ENCODE assay signal across 10 cellular contexts in genomic region chr2:36539631-36540030, GRCh38. TPM values are rescaled to one million over a fixed set of nuclear protein-coding genes. Genes with fewer than 3 reads are reported as not detected.
DNase-seq lines count a peak whose midpoint lies in the region; ATAC-seq and TF ChIP-seq lines count a peak whose summit lies in the region.
"Had no signal": no experiment of that assay in that cellular context is flagged by ENCODE, and none has a peak within 500 bp of the region (broad histone marks: within the 10 kb centered on the region; RNA-seq: fewer than 3 reads in every experiment).

No MANE protein-coding gene starts in this region.

- TF ChIP-seq CTCF in RWPE2 (IDR thresholded peaks at IDR 0.05; ENCODE audit: poor library complexity, severe bottlenecking), result no peak

- no peak overlapping the region for H3K4me3 ChIP-seq in RWPE2 (ENCODE audit: severe bottlenecking)

- H3K36me3 ChIP-seq in RWPE2 (ENCODE audit: low read depth), result peaks cover 89% of the 10 kb centered on the region

- H3K9me3 ChIP-seq in RWPE2 (ENCODE audit: severe bottlenecking), result no peaks in the 10 kb centered on the region

- no peaks in the 10 kb centered on the region for H3K4me1 ChIP-seq in RWPE2 (ENCODE audit: insufficient read depth, poor library complexity, severe bottlenecking)

- DNase-seq in Daoy (ENCODE audit: low read depth), result peak; percentile 20
- no peak for DNase-seq in RWPE2 (ENCODE audit: low spot score)
- DNase-seq in effector CD4-positive, alpha-beta T cell, result no peak
- no peak for DNase-seq in ecto neural progenitor cell (ENCODE audit: low spot score)
- DNase-seq in stimulated activated CD4-positive, alpha-beta T cell treated with anti-CD3 and anti-CD28 coated beads, Interleukin-4, amount 100 ng/mL, for 1 hour, result no peak
- no peak for DNase-seq in activated T-cell treated with anti-CD3 and anti-CD28 coated beads for 4 hours
- DNase-seq: naive thymus-derived CD8-positive, alpha-beta T cell had no signal

- peak overlapping the region; percentile 8 for H3K27ac ChIP-seq in RWPE2 (ENCODE audit: poor library complexity, severe bottlenecking)
- H3K27ac ChIP-seq: C4-2B had no signal

- H3K27me3 ChIP-seq in RWPE2 (ENCODE audit: insufficient read depth, poor library complexity, severe bottlenecking), result no peaks in the 10 kb centered on the region

- ATAC-seq in GM19467 (IDR thresholded peaks at IDR 0.05; ENCODE audit: unreplicated experiment) (peak; percentile 79), HG03064 (IDR thresholded peaks at IDR 0.05; ENCODE audit: low read depth, unreplicated experiment) (peak; percentile 73), RWPE2 (ENCODE audit: low read depth) (peak; percentile 59; the same call in 2 of the 3 replicates)
- ATAC-seq: naive thymus-derived CD8-positive, alpha-beta T cell had no signal

RNA-seq across cellular contexts. Expression of gene FEZ2, which starts 58.3 kb away (rescaled TPM):
- total RNA-seq in Daoy (2014; rRNA removed; shearing (Covaris generic)), result 57.7 and 60.4 TPM in 2 replicates
